Comparison of ENCODE assay signal across 14 cellular contexts in the genomic region with DNA sequence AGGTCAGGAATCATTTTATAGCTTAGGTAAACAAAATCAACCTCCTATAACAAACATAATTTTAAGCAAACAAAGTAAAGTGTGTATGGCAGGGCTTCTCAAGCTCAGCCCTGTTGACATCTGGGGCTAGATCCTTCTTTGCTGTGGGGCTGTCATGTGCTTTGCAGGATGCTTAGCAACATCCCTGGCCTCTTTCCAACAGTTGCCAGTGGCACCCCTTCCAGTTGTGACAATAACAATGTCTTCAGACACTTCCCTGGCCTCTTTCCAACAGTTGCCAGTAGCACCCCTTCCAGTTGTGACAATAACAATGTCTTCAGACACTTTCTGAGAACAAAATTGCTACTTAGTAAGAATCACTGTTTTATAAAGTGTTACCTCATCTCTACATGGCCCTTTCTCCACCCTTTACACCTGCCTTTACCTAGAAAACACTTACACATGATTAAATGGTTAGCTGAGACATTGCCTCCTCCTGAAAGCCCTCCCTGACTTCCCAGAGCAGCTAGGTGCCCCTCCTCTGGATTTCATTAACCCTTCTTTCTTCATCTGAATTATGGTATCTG.
"Had no signal": no experiment of that assay in that cellular context is flagged by ENCODE, and none has a peak within 500 bp of the region (broad histone marks: within the 10 kb centered on the region; RNA-seq: fewer than 3 reads in every experiment).

No MANE protein-coding gene starts in this region.

- H3K9me3 ChIP-seq: esophagus squamous epithelium, lower lobe of right lung, mucosa of descending colon had no signal

- DNase-seq: activated CD4-positive, alpha-beta T cell treated with anti-CD3 and anti-CD28 coated beads for 36 hours; activated CD8-positive, alpha-beta memory T cell treated with anti-CD3 and anti-CD28 coated beads, Interleukin-2, amount 50 U/mL, for 4 hours; activated CD8-positive, alpha-beta T cell treated with anti-CD3 and anti-CD28 coated beads for 36 hours; activated T-cell treated with anti-CD3 and anti-CD28 coated beads, Interleukin-2, amount 50 U/mL, for 72 hours; esophagus squamous epithelium; foreskin fibroblast; left cardiac atrium; lower lobe of right lung; mucosa of descending colon; occipital lobe; stimulated activated CD4-positive, alpha-beta T cell treated with anti-CD3 and anti-CD28 coated beads, Interleukin-4, amount 100 ng/mL, for 1 hour; T1000 had no signal

- H3K4me3 ChIP-seq: cardiac muscle cell, esophagus squamous epithelium, lower lobe of right lung, mucosa of descending colon had no signal

- H3K27me3 ChIP-seq: cardiac muscle cell, esophagus squamous epithelium had no signal

- H3K36me3 ChIP-seq: cardiac muscle cell, esophagus squamous epithelium, lower lobe of right lung had no signal

- H3K27ac ChIP-seq: cardiac muscle cell, esophagus squamous epithelium, lower lobe of right lung had no signal

- ATAC-seq: activated CD4-positive, alpha-beta T cell treated with anti-CD3 and anti-CD28 coated beads for 36 hours; activated CD8-positive, alpha-beta T cell treated with anti-CD3 and anti-CD28 coated beads for 36 hours; activated T-cell treated with anti-CD3 and anti-CD28 coated beads, Interleukin-2, amount 50 U/mL, for 72 hours; left cardiac atrium; lower lobe of right lung; mucosa of descending colon; natural killer cell treated with Interleukin-12 subunit alpha and Interleukin-12 subunit beta and Interleukin-15 and Interleukin-18, amount 100 ng/mL, for 72 hours had no signal

- H3K4me1 ChIP-seq: esophagus squamous epithelium, lower lobe of right lung had no signal
